ENCODE assay signal across 16 cellular contexts in genomic region chr3:114941626-114942309, GRCh38.
DNase-seq lines count a peak whose midpoint lies in the region; ATAC-seq, FAIRE-seq and TF ChIP-seq lines count a peak whose summit lies in the region.
"Had no signal": no experiment of that assay in that cellular context is flagged by ENCODE, and none has a peak within 500 bp of the region (broad histone marks: within the 10 kb centered on the region; RNA-seq: fewer than 3 reads in every experiment).

No MANE protein-coding gene starts in this region.

- H3K4me1 ChIP-seq in A549 (peaks cover 24% of the 10 kb centered on the region; the same call in 2 of the 3 replicates), endocrine pancreas (ENCODE audit: control insufficient read depth, insufficient read depth, low read length) (peaks cover 27% of the 10 kb centered on the region)
- H3K4me1 ChIP-seq: BLaER1 had no signal

- no peak for TF ChIP-seq EP300 in A549 (IDR thresholded peaks at IDR 0.05)

- no peak for TF ChIP-seq POLR2A in A549 (IDR thresholded peaks at IDR 0.05; ENCODE audit: low read length)

- H3K9me3 ChIP-seq in A549 (no peaks in the 10 kb centered on the region), endocrine pancreas (ENCODE audit: control insufficient read depth, low read length) (peaks cover 6% of the 10 kb centered on the region)
- H3K9me3 ChIP-seq: BLaER1 had no signal

- TF ChIP-seq CTCF in A549 (IDR thresholded peaks at IDR 0.05), result no peak

- no peak overlapping the region for H3K9ac ChIP-seq in endocrine pancreas (ENCODE audit: control insufficient read depth, insufficient read depth, low read length)
- H3K9ac ChIP-seq: BLaER1 had no signal

- H3K27me3 ChIP-seq in endocrine pancreas (ENCODE audit: control insufficient read depth, insufficient read depth, low read length), result no peaks in the 10 kb centered on the region
- H3K27me3 ChIP-seq: BLaER1 had no signal

- CTCF ChIA-PET in A549 (lab: Yijun Ruan, JAX), result no interaction called here

- peak in 1 of 2 experiments; percentile 5 for DNase-seq in A549 (ENCODE audit: low read depth in 1 of 2, low spot score in 1 of 2)
- DNase-seq in ACHN, result peak; percentile 4
- DNase-seq in left lobe of liver (ENCODE audit: low spot score), result no peak
- no peak for DNase-seq in NCI-H2107 treated with DMSO at 0.1 percent for 48 hours (lab: John Stamatoyannopoulos, UW; ENCODE audit: unreplicated experiment)
- no peak for DNase-seq in NCI-H82 treated with DMSO at 0.1 percent for 48 hours (lab: John Stamatoyannopoulos, UW; ENCODE audit: unreplicated experiment)
- no peak for DNase-seq in activated CD4-positive, CD25-positive, alpha-beta regulatory T cell treated with anti-CD3 and anti-CD28 coated beads, Interleukin-2, amount 50 U/mL, for 72 hours
- DNase-seq: Calu3; CD8-positive, alpha-beta T cell; HCEC 1CT had no signal

- peak overlapping the region; percentile 59 for H3K4me2 ChIP-seq in A549
- H3K4me2 ChIP-seq: BLaER1, GM23338 had no signal

- 5% methylated on average over 3 of the region's 3 CpGs for WGBS in A549 (ENCODE audit: missing lambda C conversion rate)

- no peak for TF ChIP-seq RAD21 in A549 (conservative IDR thresholded peaks at IDR 0.05 in 1 of 2, IDR thresholded peaks at IDR 0.05 in 1 of 2)

- H3K27ac ChIP-seq in A549, result no peak overlapping the region
- H3K27ac ChIP-seq: BLaER1 had no signal

- H3K4me3 ChIP-seq in A549, result no peak overlapping the region
- peak overlapping the region; percentile 26 for H3K4me3 ChIP-seq in endocrine pancreas (ENCODE audit: control insufficient read depth, insufficient read depth, low read length)
- H3K4me3 ChIP-seq: BLaER1, GM23338 had no signal

- in situ Hi-C loops in ACHN (cut with HindIII; ENCODE audit: low pct_ligation_motif_present, low pct_unique_long_range_greater_than_20kb, low sequenced_read_pairs), result no loop called here

- peak; percentile 54 for FAIRE-seq in A549 (lab: Jason Lieb, UNC)
- FAIRE-seq: A204.1, G401.6, GM12891, H54 had no signal

- POLR2A ChIA-PET in A549 (lab: Yijun Ruan, JAX), result no interaction called here

- H3K36me3 ChIP-seq in endocrine pancreas (ENCODE audit: control insufficient read depth, insufficient read depth, low read length), result no peaks in the 10 kb centered on the region
- H3K36me3 ChIP-seq: BLaER1 had no signal

- peak in 1 of 2 experiments; percentile 49; a peak in 2 of 6 replicates for ATAC-seq in A549
- peak; percentile 63 for ATAC-seq in left lobe of liver
- ATAC-seq: CD8-positive, alpha-beta T cell; GM23338 had no signal

TF ChIP-seq in A549, 52 proteins besides CTCF, POLR2A, EP300 and RAD21:
- TF ChIP-seq JUNB (IDR thresholded peaks at IDR 0.05) (0 out of 2 replicates have a peak, but pooled peaks have one; percentile 28), FOSL2 (IDR thresholded peaks at IDR 0.05) (no peak), FOSL2 (CRISPR knock-in tag; IDR thresholded peaks at IDR 0.05) (peak; percentile 25; the same call in 1 of the 2 replicates), MYC (IDR thresholded peaks at IDR 0.05; ENCODE audit: borderline replicate concordance, low read length) (no peak), GATA3 (IDR thresholded peaks at IDR 0.05; ENCODE audit: borderline replicate concordance) (peak; percentile 71)
